In genomic region chr15:30904812-30905211, GRCh38 we compare ENCODE assay signal across 1 cellular context.
TF ChIP-seq lines count a peak whose summit lies in the region.

No MANE protein-coding gene starts in this region.

TF ChIP-seq in HepG2, 621 proteins besides CTCF, POLR2A, EP300 and RAD21:
- TF ChIP-seq RFXANK (CRISPR knock-in tag; IDR thresholded peaks at IDR 0.05) (no peak), ZBTB14 (CRISPR knock-in tag; IDR thresholded peaks at IDR 0.05) (no peak), ELK4 (CRISPR knock-in tag; IDR thresholded peaks at IDR 0.05; ENCODE audit: borderline replicate concordance) (no peak), SMARCE1 (IDR thresholded peaks at IDR 0.05; ENCODE audit: borderline replicate concordance) (no peak), PCBP2 (optimal IDR thresholded peaks at IDR 0.05; ENCODE audit: low read depth, low read length, poor library complexity, severe bottlenecking) (no peak), ZNF710 (CRISPR knock-in tag; IDR thresholded peaks at IDR 0.05; ENCODE audit: borderline replicate concordance) (no peak), KLF11 (CRISPR knock-in tag; IDR thresholded peaks at IDR 0.05) (no peak), SATB2 (CRISPR knock-in tag; IDR thresholded peaks at IDR 0.05) (no peak), CCAR2 (optimal IDR thresholded peaks at IDR 0.05; ENCODE audit: low read depth, low read length) (no peak), ZBTB46 (CRISPR knock-in tag; IDR thresholded peaks at IDR 0.05; ENCODE audit: borderline replicate concordance) (no peak), TOPORS (CRISPR knock-in tag; IDR thresholded peaks at IDR 0.05) (no peak), ZNF142 (CRISPR knock-in tag; IDR thresholded peaks at IDR 0.05) (no peak), KDM4B (CRISPR knock-in tag; IDR thresholded peaks at IDR 0.05) (no peak), ATF2 (CRISPR knock-in tag; IDR thresholded peaks at IDR 0.05) (no peak), ZBED4 (CRISPR knock-in tag; IDR thresholded peaks at IDR 0.05; ENCODE audit: borderline replicate concordance) (no peak), ZNF296 (CRISPR knock-in tag; conservative IDR thresholded peaks at IDR 0.05) (no peak), ZNF280D (CRISPR knock-in tag; IDR thresholded peaks at IDR 0.05) (no peak)
